ENCODE assay signal across 1 cellular context in genomic region chr10:46631683-46632082, GRCh38. TPM values are rescaled to one million over a fixed set of nuclear protein-coding genes. Genes with fewer than 3 reads are reported as not detected.
"Had no signal": no experiment of that assay in that cellular context is flagged by ENCODE, and none has a peak within 500 bp of the region (broad histone marks: within the 10 kb centered on the region; RNA-seq: fewer than 3 reads in every experiment).

No MANE protein-coding gene starts in this region.

RNA-seq across cellular contexts. Expression of gene SYT15, which starts 52.8 kb away (rescaled TPM):
- total RNA-seq: HT-29 had no signal
